29 cellular contexts compared by ENCODE assay signal in the genomic region with DNA sequence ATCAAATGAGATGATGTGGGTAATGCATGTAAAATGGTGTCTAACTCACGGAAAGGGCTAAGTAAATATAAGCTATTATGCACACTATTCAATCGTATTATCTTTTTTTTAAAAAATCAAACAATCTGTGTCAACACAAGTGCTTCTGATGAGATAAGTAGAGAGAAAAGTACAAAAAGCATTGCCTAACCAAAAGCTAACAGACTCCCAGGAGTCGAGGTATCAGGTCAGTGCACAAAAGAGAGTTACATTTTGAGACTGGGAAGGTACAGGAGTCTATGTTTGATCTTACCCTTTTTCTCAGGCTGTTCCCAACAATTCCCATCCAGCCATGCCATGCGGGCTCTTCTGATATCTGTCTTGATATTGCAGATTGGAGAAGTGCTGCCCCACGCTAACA.
"Had no signal": no experiment of that assay in that cellular context is flagged by ENCODE, and none has a peak within 500 bp of the region (broad histone marks: within the 10 kb centered on the region; RNA-seq: fewer than 3 reads in every experiment).

No MANE protein-coding gene starts in this region.

- H3K4me3 ChIP-seq: ascending aorta, coronary artery, esophagus muscularis mucosa, gastrocnemius medialis, heart left ventricle had no signal

- ATAC-seq: activated CD4-positive, CD25-positive, alpha-beta regulatory T cell treated with anti-CD3 and anti-CD28 coated beads, Interleukin-2, amount 50 U/mL, for 24 hours; activated naive CD4-positive, alpha-beta T cell treated with anti-CD3 and anti-CD28 coated beads, Interleukin-2, amount 50 U/mL, for 72 hours; activated T-cell treated with anti-CD3 and anti-CD28 coated beads, Interleukin-2, amount 50 U/mL, for 72 hours; effector memory CD8-positive, alpha-beta T cell; foreskin keratinocyte; gastrocnemius medialis; heart left ventricle; T-helper 17 cell had no signal

- H3K27me3 ChIP-seq: ascending aorta, brain microvascular endothelial cell, esophagus muscularis mucosa, foreskin keratinocyte, gastrocnemius medialis had no signal

- DNase-seq: activated B cell treated with CpG ODN at 0.5 μM for 24 hours; activated CD4-positive, alpha-beta memory T cell treated with anti-CD3 and anti-CD28 coated beads for 36 hours; activated CD4-positive, alpha-beta T cell treated with anti-CD3 and anti-CD28 coated beads for 48 hours; activated CD8-positive, alpha-beta memory T cell treated with anti-CD3 and anti-CD28 coated beads, Interleukin-2, amount 50 U/mL, for 48 hours; activated gamma-delta T cell; activated naive CD4-positive, alpha-beta T cell; activated naive CD4-positive, alpha-beta T cell treated with anti-CD3 and anti-CD28 coated beads, Interleukin-2, amount 10 ng/mL, durations not matched to agents 7 days and 5 days; activated naive CD8-positive, alpha-beta T cell treated with anti-CD3 and anti-CD28 coated beads, Interleukin-2, amount 10 ng/mL, durations not matched to agents 7 days and 5 days; activated T-cell treated with anti-CD3 and anti-CD28 coated beads for 4 hours; activated T-cell treated with anti-CD3 and anti-CD28 coated beads, Interleukin-2, amount 50 U/mL, for 24 hours; activated T-cell treated with anti-CD3 and anti-CD28 coated beads, Interleukin-2, amount 50 U/mL, for 72 hours; brain microvascular endothelial cell; dermis blood vessel endothelial cell; effector CD4-positive, alpha-beta T cell; effector memory CD8-positive, alpha-beta T cell; erythroblast; foreskin keratinocyte; gastrocnemius medialis; glutamatergic neuron; heart left ventricle; T-helper 17 cell; T1000; WERI-Rb-1 had no signal

- H3K27ac ChIP-seq: ascending aorta, brain microvascular endothelial cell, coronary artery, esophagus muscularis mucosa, foreskin keratinocyte, gastrocnemius medialis, heart left ventricle, WERI-Rb-1 had no signal

- H3K9me3 ChIP-seq: ascending aorta, esophagus muscularis mucosa, gastrocnemius medialis, heart left ventricle had no signal

- H3K4me1 ChIP-seq: ascending aorta, esophagus muscularis mucosa, foreskin keratinocyte, gastrocnemius medialis, heart left ventricle had no signal

- H3K36me3 ChIP-seq: ascending aorta, brain microvascular endothelial cell, esophagus muscularis mucosa, gastrocnemius medialis, heart left ventricle, WERI-Rb-1 had no signal

- FAIRE-seq: bronchial epithelial cell had no signal
